In the genomic region with DNA sequence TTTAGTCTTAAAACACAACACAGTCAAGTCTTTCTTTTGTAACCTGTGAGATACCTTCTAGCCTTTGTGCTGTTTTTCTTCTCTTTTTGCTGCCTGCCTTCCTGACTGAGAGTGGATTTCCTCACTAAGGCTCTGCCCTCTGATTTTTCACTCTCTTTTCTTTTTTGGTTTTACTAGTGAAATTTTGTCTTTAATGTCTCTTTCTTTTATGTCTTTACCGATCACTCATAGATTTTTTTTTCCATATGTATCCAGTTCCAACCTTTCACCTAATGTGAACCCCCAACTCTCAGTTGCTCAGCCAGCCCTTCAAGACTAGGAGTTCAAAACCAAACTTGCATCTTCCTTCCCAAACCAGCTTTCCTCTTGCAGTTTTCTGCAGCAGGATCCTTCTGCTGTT, we compare ENCODE assay signal across 22 cellular contexts. TPM values are rescaled to one million over a fixed set of nuclear protein-coding genes. Genes with fewer than 3 reads are reported as not detected.
DNase-seq lines count a peak whose midpoint lies in the region; ATAC-seq lines count a peak whose summit lies in the region.
"Had no signal": no experiment of that assay in that cellular context is flagged by ENCODE, and none has a peak within 500 bp of the region (broad histone marks: within the 10 kb centered on the region; RNA-seq: fewer than 3 reads in every experiment).

No MANE protein-coding gene starts in this region.

- ATAC-seq in activated T-cell treated with anti-CD3 and anti-CD28 coated beads, Interleukin-2, amount 50 U/mL, for 72 hours (replicated peaks in 1 of 2): no peak
- ATAC-seq in activated T-cell treated with anti-CD3 and anti-CD28 coated beads, Interleukin-2, amount 50 U/mL, for 4 hours: no peak
- ATAC-seq in naive thymus-derived CD4-positive, alpha-beta T cell: no peak
- ATAC-seq in GM19463 (IDR thresholded peaks at IDR 0.05; ENCODE audit: unreplicated experiment): no peak
- ATAC-seq: A549, upper lobe of right lung had no signal

- no peaks in the 10 kb centered on the region for H3K9me3 ChIP-seq in CD8-positive, alpha-beta memory T cell (ENCODE audit: low read length)
- H3K9me3 ChIP-seq in naive thymus-derived CD4-positive, alpha-beta T cell (ENCODE audit: control insufficient read depth in 2 of 3, low read length in 3 of 3): no peaks in the 10 kb centered on the region
- H3K9me3 ChIP-seq: A549, BE2C, upper lobe of right lung had no signal

- H3K27me3 ChIP-seq in CD8-positive, alpha-beta memory T cell (ENCODE audit: insufficient read depth, low read length, poor library complexity, severe bottlenecking): no peaks in the 10 kb centered on the region
- H3K27me3 ChIP-seq in naive thymus-derived CD4-positive, alpha-beta T cell (ENCODE audit: control insufficient read depth in 2 of 2, insufficient read depth in 2 of 2, low read length in 2 of 2): no peaks in the 10 kb centered on the region
- H3K27me3 ChIP-seq: BE2C, dorsolateral prefrontal cortex, upper lobe of right lung had no signal

- H3K9me3 Mint-ChIP-seq in activated T-cell treated with anti-CD3 and anti-CD28 coated beads, Interleukin-2, amount 50 U/mL, for 72 hours: no peaks in the 10 kb centered on the region
- H3K9me3 Mint-ChIP-seq in activated T-cell treated with anti-CD3 and anti-CD28 coated beads, Interleukin-2, amount 50 U/mL, for 4 hours: no peaks in the 10 kb centered on the region
- no peaks in the 10 kb centered on the region for H3K9me3 Mint-ChIP-seq in CD8-positive, alpha-beta memory T cell
- no peaks in the 10 kb centered on the region for H3K9me3 Mint-ChIP-seq in activated CD4-positive, alpha-beta memory T cell treated with anti-CD3 and anti-CD28 coated beads for 36 hours
- no peaks in the 10 kb centered on the region for H3K9me3 Mint-ChIP-seq in naive thymus-derived CD4-positive, alpha-beta T cell
- H3K9me3 Mint-ChIP-seq: activated naive CD4-positive, alpha-beta T cell treated with anti-CD3 and anti-CD28 coated beads, Interleukin-2, amount 10 ng/mL, durations not matched to agents 7 days and 5 days had no signal

- H3K27ac ChIP-seq in CD8-positive, alpha-beta memory T cell (ENCODE audit: low read depth, low read length): no peak overlapping the region
- no peak overlapping the region for H3K27ac ChIP-seq in naive thymus-derived CD4-positive, alpha-beta T cell (ENCODE audit: low read depth, low read length)
- H3K27ac ChIP-seq: A549, dorsolateral prefrontal cortex, HL-60, upper lobe of right lung, WERI-Rb-1 had no signal

- H3K4me1 ChIP-seq in CD8-positive, alpha-beta memory T cell (ENCODE audit: insufficient read depth, low read length): peaks cover 19% of the 10 kb centered on the region
- H3K4me1 ChIP-seq in naive thymus-derived CD4-positive, alpha-beta T cell (ENCODE audit: control insufficient read depth in 2 of 2, insufficient read depth in 2 of 2, low read length in 2 of 2): peaks cover 4 to 7% of the 10 kb centered on the region in 2 donors
- H3K4me1 ChIP-seq: BE2C had no signal

- POLR2A ChIA-PET in CD8-positive, alpha-beta memory T cell (lab: Charles Lee): no interaction called here
- POLR2A ChIA-PET in activated CD4-positive, alpha-beta memory T cell treated with anti-CD3 and anti-CD28 coated beads for 36 hours (lab: Charles Lee): no interaction called here
- POLR2A ChIA-PET in naive thymus-derived CD4-positive, alpha-beta T cell (lab: Charles Lee): no interaction called here

- peaks cover 45% of the 10 kb centered on the region for H3K4me1 Mint-ChIP-seq in activated T-cell treated with anti-CD3 and anti-CD28 coated beads, Interleukin-2, amount 50 U/mL, for 72 hours (ENCODE audit: low read depth)
- peaks cover 59% of the 10 kb centered on the region for H3K4me1 Mint-ChIP-seq in activated T-cell treated with anti-CD3 and anti-CD28 coated beads, Interleukin-2, amount 50 U/mL, for 4 hours (ENCODE audit: low read depth)
- peaks cover 47 to 66% (median 66%) of the 10 kb centered on the region in 3 donors for H3K4me1 Mint-ChIP-seq in CD8-positive, alpha-beta memory T cell
- peaks cover 55% of the 10 kb centered on the region for H3K4me1 Mint-ChIP-seq in activated CD4-positive, alpha-beta memory T cell treated with anti-CD3 and anti-CD28 coated beads for 36 hours (ENCODE audit: low read depth)
- peaks cover 27 to 63% (median 56%) of the 10 kb centered on the region in 7 donors for H3K4me1 Mint-ChIP-seq in naive thymus-derived CD4-positive, alpha-beta T cell

- no peak overlapping the region for H3K4me3 Mint-ChIP-seq in activated T-cell treated with anti-CD3 and anti-CD28 coated beads, Interleukin-2, amount 50 U/mL, for 72 hours
- no peak overlapping the region for H3K4me3 Mint-ChIP-seq in activated T-cell treated with anti-CD3 and anti-CD28 coated beads, Interleukin-2, amount 50 U/mL, for 4 hours
- H3K4me3 Mint-ChIP-seq in CD8-positive, alpha-beta memory T cell: no peak overlapping the region
- H3K4me3 Mint-ChIP-seq in activated CD4-positive, alpha-beta memory T cell treated with anti-CD3 and anti-CD28 coated beads for 36 hours: no peak overlapping the region
- H3K4me3 Mint-ChIP-seq in naive thymus-derived CD4-positive, alpha-beta T cell: peak overlapping the region in 3 of 10 donors; percentile 4 to 50 (median 6)
- H3K4me3 Mint-ChIP-seq: activated naive CD4-positive, alpha-beta T cell treated with anti-CD3 and anti-CD28 coated beads, Interleukin-2, amount 10 ng/mL, durations not matched to agents 7 days and 5 days had no signal

- peaks cover 4 to 17% of the 10 kb centered on the region in 2 donors for H3K36me3 Mint-ChIP-seq in activated T-cell treated with anti-CD3 and anti-CD28 coated beads, Interleukin-2, amount 50 U/mL, for 72 hours (ENCODE audit: insufficient read depth in 2 of 2)
- H3K36me3 Mint-ChIP-seq in activated T-cell treated with anti-CD3 and anti-CD28 coated beads, Interleukin-2, amount 50 U/mL, for 4 hours (ENCODE audit: insufficient read depth): peaks cover 41% of the 10 kb centered on the region
- H3K36me3 Mint-ChIP-seq in CD8-positive, alpha-beta memory T cell: peaks cover 8 to 67% (median 28%) of the 10 kb centered on the region in 3 donors
- peaks cover 43% of the 10 kb centered on the region for H3K36me3 Mint-ChIP-seq in activated CD4-positive, alpha-beta memory T cell treated with anti-CD3 and anti-CD28 coated beads for 36 hours
- H3K36me3 Mint-ChIP-seq in naive thymus-derived CD4-positive, alpha-beta T cell: peaks cover 5 to 43% (median 28%) of the 10 kb centered on the region in 5 donors

- no peak for DNase-seq in activated T-cell treated with anti-CD3 and anti-CD28 coated beads, Interleukin-2, amount 50 U/mL, for 72 hours
- DNase-seq in activated T-cell treated with anti-CD3 and anti-CD28 coated beads, Interleukin-2, amount 50 U/mL, for 4 hours: no peak
- no peak for DNase-seq in CD8-positive, alpha-beta memory T cell
- DNase-seq in activated CD4-positive, alpha-beta memory T cell treated with anti-CD3 and anti-CD28 coated beads for 36 hours: no peak
- no peak for DNase-seq in naive thymus-derived CD4-positive, alpha-beta T cell
- no peak for DNase-seq in H4 (ENCODE audit: low spot score)
- DNase-seq in COR-L47 (lab: John Stamatoyannopoulos, UW): no peak
- DNase-seq: activated naive CD4-positive, alpha-beta T cell treated with anti-CD3 and anti-CD28 coated beads, Interleukin-2, amount 10 ng/mL, durations not matched to agents 7 days and 5 days; BE2C; central memory CD4-positive, alpha-beta T cell; dorsolateral prefrontal cortex; EL; NCI-H1105; NCI-H1930; NCI-H69; nucleus accumbens; RPMI8226; upper lobe of right lung; WERI-Rb-1 had no signal

- no peak overlapping the region for H3K4me3 ChIP-seq in CD8-positive, alpha-beta memory T cell (ENCODE audit: low read length)
- H3K4me3 ChIP-seq in naive thymus-derived CD4-positive, alpha-beta T cell (ENCODE audit: low read length): no peak overlapping the region
- H3K4me3 ChIP-seq: A549, dorsolateral prefrontal cortex, upper lobe of right lung had no signal

- CTCF ChIA-PET in CD8-positive, alpha-beta memory T cell (lab: Charles Lee): no interaction called here
- CTCF ChIA-PET in activated CD4-positive, alpha-beta memory T cell treated with anti-CD3 and anti-CD28 coated beads for 36 hours (lab: Charles Lee): interaction anchor here (1.1 kb wide), 1 partner anchor 34 kb away, joined by 3 read pairs; no protein-coding TSS in a partner anchor
- CTCF ChIA-PET in naive thymus-derived CD4-positive, alpha-beta T cell (lab: Charles Lee): interaction anchor here (1.0 kb wide), 1 partner anchor 41 kb away, joined by 3 read pairs; no protein-coding TSS in a partner anchor

- peaks cover 32% of the 10 kb centered on the region for H3K36me3 ChIP-seq in CD8-positive, alpha-beta memory T cell (ENCODE audit: insufficient read depth, low read length)
- peaks cover 4 to 39% (median 11%) of the 10 kb centered on the region in 3 experiments for H3K36me3 ChIP-seq in naive thymus-derived CD4-positive, alpha-beta T cell (ENCODE audit: control insufficient read depth in 2 of 3, insufficient read depth in 3 of 3, low read length in 3 of 3)
- H3K36me3 ChIP-seq: BE2C had no signal

- H3K27ac Mint-ChIP-seq in activated T-cell treated with anti-CD3 and anti-CD28 coated beads, Interleukin-2, amount 50 U/mL, for 72 hours: peak overlapping the region; percentile 2
- peak overlapping the region in 5 of 8 donors; percentile 30 to 79 (median 43) for H3K27ac Mint-ChIP-seq in CD8-positive, alpha-beta memory T cell
- peak overlapping the region; percentile 38 for H3K27ac Mint-ChIP-seq in activated CD4-positive, alpha-beta memory T cell treated with anti-CD3 and anti-CD28 coated beads for 36 hours
- peak overlapping the region in 6 of 9 donors; percentile 13 to 81 (median 55) for H3K27ac Mint-ChIP-seq in naive thymus-derived CD4-positive, alpha-beta T cell
- H3K27ac Mint-ChIP-seq: activated naive CD4-positive, alpha-beta T cell treated with anti-CD3 and anti-CD28 coated beads, Interleukin-2, amount 10 ng/mL, durations not matched to agents 7 days and 5 days had no signal

- H3K27me3 Mint-ChIP-seq in activated T-cell treated with anti-CD3 and anti-CD28 coated beads, Interleukin-2, amount 50 U/mL, for 72 hours (ENCODE audit: low read depth): no peaks in the 10 kb centered on the region
- H3K27me3 Mint-ChIP-seq in activated T-cell treated with anti-CD3 and anti-CD28 coated beads, Interleukin-2, amount 50 U/mL, for 4 hours (ENCODE audit: low read depth): no peaks in the 10 kb centered on the region
- no peaks in the 10 kb centered on the region for H3K27me3 Mint-ChIP-seq in CD8-positive, alpha-beta memory T cell
- H3K27me3 Mint-ChIP-seq in activated CD4-positive, alpha-beta memory T cell treated with anti-CD3 and anti-CD28 coated beads for 36 hours: no peaks in the 10 kb centered on the region
- H3K27me3 Mint-ChIP-seq in naive thymus-derived CD4-positive, alpha-beta T cell: no peaks in the 10 kb centered on the region
- H3K27me3 Mint-ChIP-seq: activated naive CD4-positive, alpha-beta T cell treated with anti-CD3 and anti-CD28 coated beads, Interleukin-2, amount 10 ng/mL, durations not matched to agents 7 days and 5 days had no signal

- intact Hi-C loops in activated CD4-positive, alpha-beta memory T cell treated with anti-CD3 and anti-CD28 coated beads for 36 hours (cut with micrococcal nuclease): loop anchor here (5.0 kb wide), 1 partner anchor 267 kb away; a partner anchor contains a TSS
- intact Hi-C loops in naive thymus-derived CD4-positive, alpha-beta T cell (cut with micrococcal nuclease): no loop called here

RNA-seq across cellular contexts. Expression of a gene that starts 6.5 kb away (rescaled TPM):
- total RNA-seq in activated T-cell treated with anti-CD3 and anti-CD28 coated beads, Interleukin-2, amount 50 U/mL, for 72 hours: 10 to 100 TPM; 70.1 to 96.9 TPM
- 10 to 100 TPM; 59.7 to 73.2 (median 60.9) TPM for total RNA-seq in activated T-cell treated with anti-CD3 and anti-CD28 coated beads, Interleukin-2, amount 50 U/mL, for 4 hours
- total RNA-seq in CD8-positive, alpha-beta memory T cell: 10 to 100 TPM; 47.3 to 48.9 TPM
- polyA plus RNA-seq in CD8-positive, alpha-beta memory T cell: 54.4 TPM
- 10 to 100 TPM; 83.7 to 88.3 TPM for total RNA-seq in activated CD4-positive, alpha-beta memory T cell treated with anti-CD3 and anti-CD28 coated beads for 36 hours
- total RNA-seq in naive thymus-derived CD4-positive, alpha-beta T cell: 100 to 1,000 TPM; 114 to 143 (median 134) TPM
- polyA plus RNA-seq in naive thymus-derived CD4-positive, alpha-beta T cell: 10 to 100 TPM; 41.3 to 45.0 TPM
- 70.1 and 81.9 TPM in 2 replicates for total RNA-seq in H4 (2014; rRNA removed; shearing (Covaris generic))

Comparison
In these comparisons a context has a peak if more than half of its experiments do, and no peak if none do; other contexts are left out.
1. H3K27ac Mint-ChIP-seq: peak in every context shown above with its lines; median percentile 55 in naive thymus-derived CD4-positive, alpha-beta T cell; 43 in CD8-positive, alpha-beta memory T cell; 38 in activated CD4-positive, alpha-beta memory T cell treated with anti-CD3 and anti-CD28 coated beads for 36 hours; 2 in activated T-cell treated with anti-CD3 and anti-CD28 coated beads, Interleukin-2, amount 50 U/mL, for 72 hours.